Comparison of ENCODE assay signal across 1 cellular context in genomic region chr6:154430494-154430919, GRCh38.
A peak's percentile ranks its signal among the peaks of the same experiment; 100 is the strongest.
TF ChIP-seq lines count a peak whose summit lies in the region.

No MANE protein-coding gene starts in this region.

TF ChIP-seq in HepG2, 621 proteins besides CTCF, POLR2A, EP300 and RAD21 (continued from another document and continues in another):
- TF ChIP-seq, protein P1, sequence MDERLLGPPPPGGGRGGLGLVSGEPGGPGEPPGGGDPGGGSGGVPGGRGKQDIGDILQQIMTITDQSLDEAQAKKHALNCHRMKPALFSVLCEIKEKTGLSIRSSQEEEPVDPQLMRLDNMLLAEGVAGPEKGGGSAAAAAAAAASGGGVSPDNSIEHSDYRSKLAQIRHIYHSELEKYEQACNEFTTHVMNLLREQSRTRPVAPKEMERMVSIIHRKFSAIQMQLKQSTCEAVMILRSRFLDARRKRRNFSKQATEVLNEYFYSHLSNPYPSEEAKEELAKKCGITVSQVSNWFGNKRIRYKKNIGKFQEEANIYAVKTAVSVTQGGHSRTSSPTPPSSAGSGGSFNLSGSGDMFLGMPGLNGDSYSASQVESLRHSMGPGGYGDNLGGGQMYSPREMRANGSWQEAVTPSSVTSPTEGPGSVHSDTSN (CRISPR knock-in tag; IDR thresholded peaks at IDR 0.05): no peak
- no peak for TF ChIP-seq ZFAT (CRISPR knock-in tag; conservative IDR thresholded peaks at IDR 0.05)
- TF ChIP-seq SNAPC4 (CRISPR knock-in tag; IDR thresholded peaks at IDR 0.05): no peak
- TF ChIP-seq, protein P2, sequence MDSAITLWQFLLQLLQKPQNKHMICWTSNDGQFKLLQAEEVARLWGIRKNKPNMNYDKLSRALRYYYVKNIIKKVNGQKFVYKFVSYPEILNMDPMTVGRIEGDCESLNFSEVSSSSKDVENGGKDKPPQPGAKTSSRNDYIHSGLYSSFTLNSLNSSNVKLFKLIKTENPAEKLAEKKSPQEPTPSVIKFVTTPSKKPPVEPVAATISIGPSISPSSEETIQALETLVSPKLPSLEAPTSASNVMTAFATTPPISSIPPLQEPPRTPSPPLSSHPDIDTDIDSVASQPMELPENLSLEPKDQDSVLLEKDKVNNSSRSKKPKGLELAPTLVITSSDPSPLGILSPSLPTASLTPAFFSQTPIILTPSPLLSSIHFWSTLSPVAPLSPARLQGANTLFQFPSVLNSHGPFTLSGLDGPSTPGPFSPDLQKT (CRISPR knock-in tag; IDR thresholded peaks at IDR 0.05; ENCODE audit: borderline replicate concordance): no peak
- TF ChIP-seq IRX3 (CRISPR knock-in tag; IDR thresholded peaks at IDR 0.05; ENCODE audit: borderline replicate concordance, low read depth): no peak
- TF ChIP-seq, protein P3, sequence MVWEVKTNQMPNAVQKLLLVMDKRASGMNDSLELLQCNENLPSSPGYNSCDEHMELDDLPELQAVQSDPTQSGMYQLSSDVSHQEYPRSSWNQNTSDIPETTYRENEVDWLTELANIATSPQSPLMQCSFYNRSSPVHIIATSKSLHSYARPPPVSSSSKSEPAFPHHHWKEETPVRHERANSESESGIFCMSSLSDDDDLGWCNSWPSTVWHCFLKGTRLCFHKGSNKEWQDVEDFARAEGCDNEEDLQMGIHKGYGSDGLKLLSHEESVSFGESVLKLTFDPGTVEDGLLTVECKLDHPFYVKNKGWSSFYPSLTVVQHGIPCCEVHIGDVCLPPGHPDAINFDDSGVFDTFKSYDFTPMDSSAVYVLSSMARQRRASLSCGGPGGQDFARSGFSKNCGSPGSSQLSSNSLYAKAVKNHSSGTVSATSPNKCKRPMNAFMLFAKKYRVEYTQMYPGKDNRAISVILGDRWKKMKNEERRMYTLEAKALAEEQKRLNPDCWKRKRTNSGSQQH (CRISPR knock-in tag; IDR thresholded peaks at IDR 0.05; ENCODE audit: low read depth): no peak
- TF ChIP-seq, protein P4, sequence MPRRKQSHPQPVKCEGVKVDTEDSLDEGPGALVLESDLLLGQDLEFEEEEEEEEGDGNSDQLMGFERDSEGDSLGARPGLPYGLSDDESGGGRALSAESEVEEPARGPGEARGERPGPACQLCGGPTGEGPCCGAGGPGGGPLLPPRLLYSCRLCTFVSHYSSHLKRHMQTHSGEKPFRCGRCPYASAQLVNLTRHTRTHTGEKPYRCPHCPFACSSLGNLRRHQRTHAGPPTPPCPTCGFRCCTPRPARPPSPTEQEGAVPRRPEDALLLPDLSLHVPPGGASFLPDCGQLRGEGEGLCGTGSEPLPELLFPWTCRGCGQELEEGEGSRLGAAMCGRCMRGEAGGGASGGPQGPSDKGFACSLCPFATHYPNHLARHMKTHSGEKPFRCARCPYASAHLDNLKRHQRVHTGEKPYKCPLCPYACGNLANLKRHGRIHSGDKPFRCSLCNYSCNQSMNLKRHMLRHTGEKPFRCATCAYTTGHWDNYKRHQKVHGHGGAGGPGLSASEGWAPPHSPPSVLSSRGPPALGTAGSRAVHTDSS (CRISPR knock-in tag; conservative IDR thresholded peaks at IDR 0.05): no peak
- no peak for TF ChIP-seq HES4 (CRISPR knock-in tag; IDR thresholded peaks at IDR 0.05; ENCODE audit: borderline replicate concordance)
- TF ChIP-seq SRF (IDR thresholded peaks at IDR 0.05; ENCODE audit: low read depth, low read length): no peak
- no peak for TF ChIP-seq PCBP2 (optimal IDR thresholded peaks at IDR 0.05; ENCODE audit: low read depth, low read length, poor library complexity, severe bottlenecking)
- no peak for TF ChIP-seq MAFK (conservative IDR thresholded peaks at IDR 0.05 in 1 of 2, IDR thresholded peaks at IDR 0.05 in 1 of 2; ENCODE audit: low read length in 2 of 2)
- no peak for TF ChIP-seq ZSCAN20 (CRISPR knock-in tag; IDR thresholded peaks at IDR 0.05; ENCODE audit: borderline replicate concordance)
- no peak for TF ChIP-seq NRL (CRISPR knock-in tag; IDR thresholded peaks at IDR 0.05; ENCODE audit: borderline replicate concordance)
- no peak for TF ChIP-seq ZBTB44 (CRISPR knock-in tag; IDR thresholded peaks at IDR 0.05)
- no peak for TF ChIP-seq FOSL1 (CRISPR knock-in tag; IDR thresholded peaks at IDR 0.05; ENCODE audit: borderline replicate concordance)
- no peak for TF ChIP-seq ZNF883 (CRISPR knock-in tag; IDR thresholded peaks at IDR 0.05; ENCODE audit: not compliant biosample characterization)
- no peak for TF ChIP-seq ZNF530 (CRISPR knock-in tag; IDR thresholded peaks at IDR 0.05; ENCODE audit: low read depth)
- no peak for TF ChIP-seq ZNF225 (CRISPR knock-in tag; IDR thresholded peaks at IDR 0.05)
- no peak for TF ChIP-seq ZNF619 (CRISPR knock-in tag; IDR thresholded peaks at IDR 0.05)
- TF ChIP-seq SIN3A (IDR thresholded peaks at IDR 0.05; ENCODE audit: borderline replicate concordance, low read depth, low read length): no peak
- no peak for TF ChIP-seq ZC3H13 (CRISPR knock-in tag; IDR thresholded peaks at IDR 0.05)
- TF ChIP-seq ZNF557 (CRISPR knock-in tag; IDR thresholded peaks at IDR 0.05): no peak
- no peak for TF ChIP-seq CENPX (CRISPR knock-in tag; IDR thresholded peaks at IDR 0.05)
- no peak for TF ChIP-seq MED13 (CRISPR knock-in tag; IDR thresholded peaks at IDR 0.05)
- no peak for TF ChIP-seq RFXANK (CRISPR knock-in tag; IDR thresholded peaks at IDR 0.05)
- no peak for TF ChIP-seq NFE2 (CRISPR knock-in tag; IDR thresholded peaks at IDR 0.05)
- TF ChIP-seq ZNF703 (CRISPR knock-in tag; IDR thresholded peaks at IDR 0.05; ENCODE audit: borderline replicate concordance): no peak
- TF ChIP-seq ZNF704 (CRISPR knock-in tag; IDR thresholded peaks at IDR 0.05; ENCODE audit: borderline replicate concordance): no peak
- TF ChIP-seq TBX2 (CRISPR knock-in tag; IDR thresholded peaks at IDR 0.05; ENCODE audit: borderline replicate concordance): peak; percentile 72; the same call in 1 of the 2 replicates
- 0 out of 2 replicates have a peak, but pooled peaks have one; percentile 44 for TF ChIP-seq MIER3 (CRISPR knock-in tag; IDR thresholded peaks at IDR 0.05; ENCODE audit: borderline replicate concordance)
- TF ChIP-seq TRIM24 (CRISPR knock-in tag; IDR thresholded peaks at IDR 0.05): no peak
- TF ChIP-seq ZNF136 (CRISPR knock-in tag; IDR thresholded peaks at IDR 0.05; ENCODE audit: low read depth): no peak
- no peak for TF ChIP-seq HOXD1 (CRISPR knock-in tag; IDR thresholded peaks at IDR 0.05)
- peak; percentile 23; the same call in 1 of the 2 replicates for TF ChIP-seq STAG1 (CRISPR knock-in tag; IDR thresholded peaks at IDR 0.05)
- no peak for TF ChIP-seq HIVEP1 (CRISPR knock-in tag; IDR thresholded peaks at IDR 0.05)
- no peak for TF ChIP-seq ZNF737 (CRISPR knock-in tag; IDR thresholded peaks at IDR 0.05; ENCODE audit: borderline replicate concordance)
- TF ChIP-seq ZC3H4 (CRISPR knock-in tag; IDR thresholded peaks at IDR 0.05; ENCODE audit: borderline replicate concordance): no peak
- no peak; the same call in 1 of the 2 replicates for TF ChIP-seq MAX (IDR thresholded peaks at IDR 0.05)
- TF ChIP-seq ZBTB7A (CRISPR knock-in tag; IDR thresholded peaks at IDR 0.05): no peak
- TF ChIP-seq NFRKB (IDR thresholded peaks at IDR 0.05): no peak
- no peak; the same call in 1 of the 2 replicates for TF ChIP-seq LCORL (IDR thresholded peaks at IDR 0.05)
- peak; percentile 35 for TF ChIP-seq LCORL (CRISPR knock-in tag; IDR thresholded peaks at IDR 0.05)
- TF ChIP-seq, protein P5, sequence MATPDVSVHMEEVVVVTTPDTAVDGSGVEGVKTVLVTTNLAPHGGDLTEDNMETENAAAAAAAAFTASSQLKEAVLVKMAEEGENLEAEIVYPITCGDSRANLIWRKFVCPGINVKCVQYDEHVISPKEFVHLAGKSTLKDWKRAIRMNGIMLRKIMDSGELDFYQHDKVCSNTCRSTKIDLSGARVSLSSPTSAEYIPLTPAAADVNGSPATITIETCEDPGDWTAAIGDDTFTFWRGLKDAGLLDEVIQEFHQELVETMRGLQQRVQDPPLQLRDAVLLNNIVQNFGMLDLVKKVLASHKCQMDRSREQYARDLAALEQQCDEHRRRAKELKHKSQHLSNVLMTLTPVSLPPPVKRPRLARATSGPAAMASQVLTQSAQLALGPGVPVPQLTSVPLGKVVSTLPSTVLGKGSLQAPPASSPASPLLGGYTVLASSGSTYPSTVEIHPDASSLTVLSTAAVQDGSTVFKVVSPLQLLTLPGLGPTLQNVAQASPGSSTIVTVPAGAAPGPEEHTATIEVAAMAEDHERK (CRISPR knock-in tag; IDR thresholded peaks at IDR 0.05; ENCODE audit: low read depth): no peak
- TF ChIP-seq ZNF33B (CRISPR knock-in tag; IDR thresholded peaks at IDR 0.05): no peak
- no peak for TF ChIP-seq ZNF354B (CRISPR knock-in tag; IDR thresholded peaks at IDR 0.05)
- TF ChIP-seq MATR3 (CRISPR knock-in tag; IDR thresholded peaks at IDR 0.05): no peak
- no peak for TF ChIP-seq PAWR (CRISPR knock-in tag; IDR thresholded peaks at IDR 0.05; ENCODE audit: borderline replicate concordance)
- TF ChIP-seq ZNF326 (CRISPR knock-in tag; IDR thresholded peaks at IDR 0.05; ENCODE audit: borderline replicate concordance): no peak
- TF ChIP-seq, protein P6, sequence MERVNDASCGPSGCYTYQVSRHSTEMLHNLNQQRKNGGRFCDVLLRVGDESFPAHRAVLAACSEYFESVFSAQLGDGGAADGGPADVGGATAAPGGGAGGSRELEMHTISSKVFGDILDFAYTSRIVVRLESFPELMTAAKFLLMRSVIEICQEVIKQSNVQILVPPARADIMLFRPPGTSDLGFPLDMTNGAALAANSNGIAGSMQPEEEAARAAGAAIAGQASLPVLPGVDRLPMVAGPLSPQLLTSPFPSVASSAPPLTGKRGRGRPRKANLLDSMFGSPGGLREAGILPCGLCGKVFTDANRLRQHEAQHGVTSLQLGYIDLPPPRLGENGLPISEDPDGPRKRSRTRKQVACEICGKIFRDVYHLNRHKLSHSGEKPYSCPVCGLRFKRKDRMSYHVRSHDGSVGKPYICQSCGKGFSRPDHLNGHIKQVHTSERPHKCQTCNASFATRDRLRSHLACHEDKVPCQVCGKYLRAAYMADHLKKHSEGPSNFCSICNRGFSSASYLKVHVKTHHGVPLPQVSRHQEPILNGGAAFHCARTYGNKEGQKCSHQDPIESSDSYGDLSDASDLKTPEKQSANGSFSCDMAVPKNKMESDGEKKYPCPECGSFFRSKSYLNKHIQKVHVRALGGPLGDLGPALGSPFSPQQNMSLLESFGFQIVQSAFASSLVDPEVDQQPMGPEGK (CRISPR knock-in tag; IDR thresholded peaks at IDR 0.05): no peak
